Comparison of ENCODE assay signal across 8 cellular contexts in the genomic region with DNA sequence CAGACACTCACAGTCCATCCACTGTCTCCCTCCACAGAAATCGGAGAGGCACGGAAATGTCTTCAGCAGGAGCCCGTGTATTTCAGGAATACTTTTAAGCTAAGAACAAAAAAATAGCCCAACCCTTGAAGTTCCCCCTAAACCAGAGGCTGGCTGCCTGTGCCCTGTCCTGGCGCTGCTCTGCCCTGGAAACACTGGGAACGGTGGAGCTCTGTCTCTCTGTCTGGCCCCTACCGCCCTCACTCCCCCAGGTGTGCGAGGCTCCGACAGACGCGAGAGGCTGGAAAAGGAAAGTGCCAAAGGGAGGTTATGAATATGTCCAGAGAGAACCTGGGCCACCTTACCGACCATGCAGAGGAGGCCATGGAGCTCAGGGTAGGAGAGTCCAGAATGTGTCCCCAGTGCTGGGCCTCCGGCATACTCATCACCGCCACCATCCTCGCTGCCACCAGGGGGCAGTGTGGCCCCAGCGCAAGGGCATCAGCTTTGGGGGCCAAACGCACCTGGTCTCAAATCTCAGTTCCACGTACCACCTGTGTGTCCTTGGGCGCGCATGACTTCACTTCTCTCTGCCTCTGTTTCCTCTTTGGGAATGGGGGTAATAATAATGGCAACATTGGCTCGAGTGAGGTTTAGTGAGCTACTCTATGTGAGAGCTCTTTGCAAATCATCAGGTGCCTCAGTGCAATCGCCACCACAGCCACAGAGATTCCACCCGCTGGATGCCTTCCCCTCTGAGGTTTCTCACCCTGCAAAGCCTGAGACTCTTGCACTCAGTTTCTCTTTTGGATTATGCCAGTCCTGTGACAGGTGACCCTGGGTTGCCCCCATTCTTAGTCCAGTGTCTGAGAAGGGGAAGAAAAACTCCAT. TPM values are rescaled to one million over a fixed set of nuclear protein-coding genes. Genes with fewer than 3 reads are reported as not detected.
A peak's percentile ranks its signal among the peaks of the same experiment; 100 is the strongest.
DNase-seq lines count a peak whose midpoint lies in the region; ATAC-seq and TF ChIP-seq lines count a peak whose summit lies in the region.

No MANE protein-coding gene starts in this region.

- H2AFZ ChIP-seq in mammary epithelial cell (ENCODE audit: low read depth, low read length), result peak overlapping the region; percentile 6

- H3K4me2 ChIP-seq in mammary epithelial cell (ENCODE audit: insufficient read depth, low read depth, low read length), result no peak overlapping the region

- H3K36me3 Mint-ChIP-seq in activated B cell treated with CpG ODN at 0.5 μM for 24 hours (ENCODE audit: low read depth), result no peaks in the 10 kb centered on the region

- no peak overlapping the region for H3K9ac ChIP-seq in mammary epithelial cell (ENCODE audit: insufficient read depth, low read length)

- H3K9me3 Mint-ChIP-seq in activated B cell treated with CpG ODN at 0.5 μM for 24 hours, result no peaks in the 10 kb centered on the region

- intact Hi-C loops in activated B cell treated with CpG ODN at 0.5 μM for 24 hours (cut with micrococcal nuclease), result loop anchor here (1.0 to 5.0 kb wide), 6 partner anchors 65 to 244 kb away; no protein-coding TSS in a partner anchor
- intact Hi-C loops in mammary epithelial cell (cut with micrococcal nuclease), result loop anchor here (1.0 kb wide), 1 partner anchor 65 kb away; no protein-coding TSS in a partner anchor

- no peak overlapping the region for H3K4me3 ChIP-seq in GM12864 (ENCODE audit: low read depth, low read length)
- H3K4me3 ChIP-seq in mammary epithelial cell (replicated peaks in 1 of 3; ENCODE audit: insufficient read depth in 1 of 3, low read depth in 2 of 3, low read length in 3 of 3), result no peak overlapping the region

- peaks cover 21% of the 10 kb centered on the region for H3K4me1 Mint-ChIP-seq in activated B cell treated with CpG ODN at 0.5 μM for 24 hours

- CTCF ChIA-PET in activated B cell treated with CpG ODN at 0.5 μM for 24 hours (lab: Charles Lee), result interaction anchor here (0.6 to 6.6 kb wide), 29 partner anchors 9 to 318 kb away, joined by 3 to 125 read pairs (median 4); partner anchors contain the start of gene TPBGL
- CTCF ChIA-PET in mammary epithelial cell (lab: Charles Lee; ENCODE audit: low non-redundant PET), result interaction anchor here (0.6 to 2.2 kb wide), 8 partner anchors 10 to 529 kb away, joined by 3 to 34 read pairs (median 4); partner anchors contain the start of gene SLCO2B1

- no peak overlapping the region for H3K4me3 Mint-ChIP-seq in activated B cell treated with CpG ODN at 0.5 μM for 24 hours

- WGBS in mammary epithelial cell (ENCODE audit: low coverage, missing lambda C conversion rate), result 30% methylated on average over 20 of the region's 22 CpGs

- dilution Hi-C loops in mammary epithelial cell (cut with HindIII; ENCODE audit: low sequenced_read_pairs), result loop anchor here (5.0 kb wide), 1 partner anchor 72 kb away; no protein-coding TSS in a partner anchor

- TF ChIP-seq CTCF in GM12864 (IDR thresholded peaks at IDR 0.05; ENCODE audit: low read depth, low read length, missing control alignments) (peak; percentile 99), activated B cell treated with CpG ODN at 0.5 μM for 24 hours (IDR thresholded peaks at IDR 0.05) (peak; percentile 27), mammary epithelial cell (conservative IDR thresholded peaks at IDR 0.05 in 1 of 2, IDR thresholded peaks at IDR 0.05 in 1 of 2; ENCODE audit: extremely low read depth in 1 of 2, insufficient read depth in 1 of 2, low read depth in 1 of 2, low read length in 2 of 2) (peak; percentile 93 to 95)

- in situ Hi-C loops in mammary epithelial cell (cut with MboI; ENCODE audit: low sequenced_read_pairs in 2 of 2), result loop anchor here (5.0 to 10.0 kb wide), 2 partner anchors 64 to 107 kb away; no protein-coding TSS in a partner anchor

- H3K9me3 ChIP-seq in mammary epithelial cell (replicated peaks; ENCODE audit: insufficient read depth, low read length), result no peaks in the 10 kb centered on the region

- peaks cover 20% of the 10 kb centered on the region for H3K27me3 Mint-ChIP-seq in activated B cell treated with CpG ODN at 0.5 μM for 24 hours

- H4K20me1 ChIP-seq in mammary epithelial cell (ENCODE audit: insufficient read depth, low read length), result no peaks in the 10 kb centered on the region

- no peaks in the 10 kb centered on the region for H3K36me3 ChIP-seq in mammary epithelial cell (ENCODE audit: insufficient read depth, low read length)

- no peaks in the 10 kb centered on the region for H3K27me3 ChIP-seq in mammary epithelial cell (ENCODE audit: insufficient read depth, low read length)

- no peaks in the 10 kb centered on the region for H3K79me2 ChIP-seq in mammary epithelial cell (ENCODE audit: insufficient read depth, low read length)

- H3K27ac Mint-ChIP-seq in activated B cell treated with CpG ODN at 0.5 μM for 24 hours, result no peak overlapping the region

- no TSS peak for BruUV-seq in mammary epithelial cell (replicated peaks; lab: Mats Ljungman, UMichigan)

- ATAC-seq in activated B cell treated with CpG ODN at 0.5 μM for 24 hours (ENCODE audit: low read depth), result peak; percentile 63
- ATAC-seq in left lobe of liver, result peak; percentile 89
- no peak for ATAC-seq in GM19455 (IDR thresholded peaks at IDR 0.05; ENCODE audit: unreplicated experiment)
- ATAC-seq in GM21367 (IDR thresholded peaks at IDR 0.05; ENCODE audit: unreplicated experiment), result no peak

- DNase-seq in GM12864 (ENCODE audit: low read depth) (no peak), HUDEP-2 (lab: John Stamatoyannopoulos, UW; ENCODE audit: unreplicated experiment in 76 of 76) (peak in 48 of 76 experiments; percentile 2 to 63 (median 27)), activated B cell treated with CpG ODN at 0.5 μM for 24 hours (peak; percentile 61), mammary epithelial cell (peak; percentile 20), left lobe of liver (ENCODE audit: low spot score) (peak; percentile 78)
- DNase-seq in stimulated activated CD4-positive, alpha-beta T cell treated with anti-CD3 and anti-CD28 coated beads, TNF-alpha, amount 100 ng/mL, for 1 hour (ENCODE audit: low read depth in 3 of 3, low spot score in 1 of 3), result peak; percentile 38 to 75 (median 56)

- POLR2A ChIA-PET in activated B cell treated with CpG ODN at 0.5 μM for 24 hours (lab: Charles Lee), result interaction anchor here (0.5 kb wide), 1 partner anchor 110 kb away, joined by 3 read pairs; no protein-coding TSS in a partner anchor

- no peak overlapping the region for H3K27ac ChIP-seq in mammary epithelial cell (ENCODE audit: insufficient read depth, low read depth, low read length)

- H3K4me1 ChIP-seq in mammary epithelial cell (ENCODE audit: insufficient read depth, low read length), result peaks cover 10% of the 10 kb centered on the region

RNA-seq across cellular contexts. Expression of gene SLCO2B1, which starts 10.4 kb away (rescaled TPM):
- total RNA-seq in activated B cell treated with CpG ODN at 0.5 μM for 24 hours (0.18 and 0.42 TPM in 2 replicates), mammary epithelial cell (not detected), left lobe of liver (327 TPM)
- not detected for polyA plus RNA-seq in mammary epithelial cell
- not detected for polyA minus RNA-seq in mammary epithelial cell

RNA-seq across cellular contexts. Expression of gene OR2AT4, which starts 43.8 kb away (rescaled TPM):
- total RNA-seq in activated B cell treated with CpG ODN at 0.5 μM for 24 hours (not detected in 2 replicates), mammary epithelial cell (not detected), left lobe of liver (not detected)
- not detected for polyA plus RNA-seq in mammary epithelial cell
- not detected for polyA minus RNA-seq in mammary epithelial cell

Comparison
In these comparisons a context has a peak if more than half of its experiments do, and no peak if none do; other contexts are left out.
1. CTCF ChIP-seq: peak in every context shown above with its lines; median percentile 99 in GM12864; 94 in mammary epithelial cell; 27 in activated B cell treated with CpG ODN at 0.5 μM for 24 hours.
2. ATAC-seq: peak in activated B cell treated with CpG ODN at 0.5 μM for 24 hours (single experiment) and left lobe of liver (single experiment); none in GM19455 (single experiment) and GM21367 (single experiment).
3. RNA of gene SLCO2B1, which starts 10.4 kb away (total RNA-seq): 327 TPM in left lobe of liver (single experiment); 0.18 to 0.42 TPM in activated B cell treated with CpG ODN at 0.5 μM for 24 hours and not detected in mammary epithelial cell; every median in the first group is over 100 times any median in the second.